18 cellular contexts compared by ENCODE assay signal in the genomic region with DNA sequence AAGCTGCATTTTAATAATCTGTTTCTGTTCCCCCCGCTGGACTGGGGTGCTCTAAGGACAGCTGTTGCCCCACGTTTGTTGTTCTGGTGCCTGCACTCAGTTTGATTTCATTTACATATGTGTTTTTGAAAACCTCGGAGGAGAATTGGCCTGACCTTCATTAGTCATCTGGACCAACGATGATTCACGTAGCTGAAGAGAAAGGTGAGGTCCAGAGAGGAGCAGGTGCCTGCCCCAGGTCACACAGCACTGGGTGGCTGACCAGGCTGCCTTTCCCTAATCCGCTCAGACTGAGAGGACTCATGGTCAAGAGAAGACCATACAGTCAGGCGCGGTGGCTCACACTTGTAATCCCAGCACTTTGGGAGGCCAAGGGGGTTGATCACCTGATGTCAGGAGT. TPM values are rescaled to one million over a fixed set of nuclear protein-coding genes. Genes with fewer than 3 reads are reported as not detected.
DNase-seq lines count a peak whose midpoint lies in the region; ATAC-seq and TF ChIP-seq lines count a peak whose summit lies in the region.
"Had no signal": no experiment of that assay in that cellular context is flagged by ENCODE, and none has a peak within 500 bp of the region (broad histone marks: within the 10 kb centered on the region; RNA-seq: fewer than 3 reads in every experiment).

No MANE protein-coding gene starts in this region.

- peaks cover 5% of the 10 kb centered on the region for H3K27me3 Mint-ChIP-seq in glutamatergic neuron (ENCODE audit: unreplicated experiment)
- H3K27me3 Mint-ChIP-seq in natural killer cell (ENCODE audit: low read depth in 2 of 2) = peaks cover 14 to 20% of the 10 kb centered on the region in 2 donors

- TF ChIP-seq CTCF in glutamatergic neuron (IDR thresholded peaks at IDR 0.05; ENCODE audit: partially characterized antibody, unreplicated experiment) (no peak), transverse colon (IDR thresholded peaks at IDR 0.05) (no peak), left lung (IDR thresholded peaks at IDR 0.05) (no peak), natural killer cell (IDR thresholded peaks at IDR 0.05) (no peak)

- H3K9me3 Mint-ChIP-seq in glutamatergic neuron (ENCODE audit: unreplicated experiment) = peaks cover 6% of the 10 kb centered on the region
- H3K9me3 Mint-ChIP-seq in natural killer cell = no peaks in the 10 kb centered on the region
- H3K9me3 Mint-ChIP-seq: activated CD4-positive, alpha-beta memory T cell treated with anti-CD3 and anti-CD28 coated beads, Interleukin-2, amount 10 ng/mL, durations not matched to agents 7 days and 5 days; dendritic cell treated with granulocyte-macrophage colony-stimulating factor and Interleukin-4, amounts not matched to agents 40 ng/mL and 50 ng/mL, for 4 days had no signal

- H3K4me3 ChIP-seq in transverse colon (no peak overlapping the region), left lung (no peak overlapping the region)

- TF ChIP-seq POLR2A in transverse colon (IDR thresholded peaks at IDR 0.05) = no peak

- H3K36me3 Mint-ChIP-seq in glutamatergic neuron (ENCODE audit: unreplicated experiment) = no peaks in the 10 kb centered on the region
- no peaks in the 10 kb centered on the region for H3K36me3 Mint-ChIP-seq in natural killer cell

- no peak for TF ChIP-seq EP300 in transverse colon (IDR thresholded peaks at IDR 0.05; ENCODE audit: low read depth)

- no peak for ATAC-seq in left lung
- ATAC-seq in natural killer cell = no peak

- intact Hi-C loops in transverse colon (cut with DNase I; ENCODE audit: low total_unique reads) = no loop called here
- intact Hi-C loops in left lung (cut with DNase I) = no loop called here
- intact Hi-C loops in natural killer cell (cut with micrococcal nuclease) = no loop called here

- peak; percentile 23 for DNase-seq in DMS53 (lab: John Stamatoyannopoulos, UW)
- no peak for DNase-seq in DMS53 treated with DMSO at 0.1 percent for 48 hours (lab: John Stamatoyannopoulos, UW; ENCODE audit: unreplicated experiment)
- peak; percentile 61 for DNase-seq in amniotic epithelial cell (ENCODE audit: low read depth)
- DNase-seq in glutamatergic neuron = no peak
- no peak for DNase-seq in transverse colon
- no peak for DNase-seq in left lung
- DNase-seq in medulla oblongata (ENCODE audit: extremely low spot score) = no peak
- DNase-seq in natural killer cell = no peak
- DNase-seq: activated CD4-positive, alpha-beta memory T cell treated with anti-CD3 and anti-CD28 coated beads, Interleukin-2, amount 10 ng/mL, durations not matched to agents 7 days and 5 days; amniotic stem cell; DMS153; hippocampal formation; NCI-H146 had no signal

- no peaks in the 10 kb centered on the region for H3K36me3 ChIP-seq in transverse colon
- no peaks in the 10 kb centered on the region for H3K36me3 ChIP-seq in left lung

- H3K9me3 ChIP-seq in transverse colon (no peaks in the 10 kb centered on the region), left lung (no peaks in the 10 kb centered on the region)

- peaks cover 7% of the 10 kb centered on the region for H3K27me3 ChIP-seq in transverse colon
- peaks cover 0 to 30% of the 10 kb centered on the region in 2 donors for H3K27me3 ChIP-seq in left lung

- H3K4me1 ChIP-seq in transverse colon = peaks cover 0 to 31% (median 11%) of the 10 kb centered on the region in 4 donors
- H3K4me1 ChIP-seq in left lung = peaks cover 0 to 2% of the 10 kb centered on the region in 2 donors

- WGBS in transverse colon (ENCODE audit: low coverage in 1 of 2), 2 donors = 89% methylated on average over 8 of the region's 8 CpGs; no CpG with 5 or more reads in 1 of the 2 donors

- H3K4me3 Mint-ChIP-seq in glutamatergic neuron (ENCODE audit: unreplicated experiment) (no peak overlapping the region), natural killer cell (no peak overlapping the region)
- H3K4me3 Mint-ChIP-seq: activated CD4-positive, alpha-beta memory T cell treated with anti-CD3 and anti-CD28 coated beads, Interleukin-2, amount 10 ng/mL, durations not matched to agents 7 days and 5 days; dendritic cell treated with granulocyte-macrophage colony-stimulating factor and Interleukin-4, amounts not matched to agents 40 ng/mL and 50 ng/mL, for 4 days had no signal

- in situ Hi-C loops in transverse colon (cut with MboI; ENCODE audit: low pct_ligation_motif_present in 1 of 4, low pct_unique_long_range_greater_than_20kb in 1 of 4, low sequenced_read_pairs in 3 of 4) = no loop called here

- H3K27ac Mint-ChIP-seq in glutamatergic neuron (ENCODE audit: unreplicated experiment) = peak overlapping the region; percentile 14
- H3K27ac Mint-ChIP-seq in natural killer cell = no peak overlapping the region
- H3K27ac Mint-ChIP-seq: activated CD4-positive, alpha-beta memory T cell treated with anti-CD3 and anti-CD28 coated beads, Interleukin-2, amount 10 ng/mL, durations not matched to agents 7 days and 5 days; dendritic cell treated with granulocyte-macrophage colony-stimulating factor and Interleukin-4, amounts not matched to agents 40 ng/mL and 50 ng/mL, for 4 days; progenitor cell of endocrine pancreas had no signal

- H3K4me1 Mint-ChIP-seq in glutamatergic neuron (ENCODE audit: low read depth, unreplicated experiment) (peaks cover 27% of the 10 kb centered on the region), natural killer cell (no peaks in the 10 kb centered on the region)

- H3K27ac ChIP-seq in transverse colon (peak overlapping the region in 3 of 4 donors; percentile 60 to 79 (median 67)), left lung (no peak overlapping the region)
- H3K27ac ChIP-seq: 22Rv1, C4-2B had no signal

RNA-seq across cellular contexts. Expression of a gene that starts 3.8 kb away (rescaled TPM):
- 4.7 TPM for total RNA-seq in glutamatergic neuron (ENCODE audit: unreplicated experiment)
- total RNA-seq in transverse colon = 1 to 10 TPM; 1.2 to 7.1 (median 2.8) TPM
- total RNA-seq in left lung = 1 to 10 TPM; 5.1 to 5.5 TPM
- total RNA-seq in natural killer cell = not detected
- total RNA-seq: activated CD4-positive, alpha-beta memory T cell treated with anti-CD3 and anti-CD28 coated beads, Interleukin-2, amount 10 ng/mL, durations not matched to agents 7 days and 5 days; NCI-H460 had no signal

RNA-seq across cellular contexts. Expression of a gene that starts 20.3 kb away (rescaled TPM):
- 24.6 TPM for total RNA-seq in glutamatergic neuron (ENCODE audit: unreplicated experiment)
- 1 to 10 TPM; 5.6 to 8.4 (median 7.0) TPM for total RNA-seq in transverse colon
- total RNA-seq in left lung = 10 to 100 TPM; 31.3 to 55.4 TPM
- total RNA-seq in natural killer cell = 10 to 100 TPM; 13.1 to 18.8 (median 16.2) TPM

RNA-seq across cellular contexts. Expression of a gene that starts 25.1 kb away (rescaled TPM):
- total RNA-seq in glutamatergic neuron (ENCODE audit: unreplicated experiment) (35.0 TPM), transverse colon (100 to 1,000 TPM; 104 to 262 (median 128) TPM), left lung (10 to 100 TPM; 36.5 to 46.0 TPM), natural killer cell (10 to 100 TPM; 13.1 to 20.4 (median 16.4) TPM)

RNA-seq across cellular contexts. Expression of a gene that starts 56.3 kb away (rescaled TPM):
- 34.5 TPM for total RNA-seq in glutamatergic neuron (ENCODE audit: unreplicated experiment)
- total RNA-seq in transverse colon = 10 to 100 TPM; 13.5 to 27.6 (median 16.8) TPM
- 10 to 100 TPM; 27.2 to 42.9 TPM for total RNA-seq in left lung
- total RNA-seq in natural killer cell = 10 to 100 TPM; 15.0 to 22.2 (median 20.6) TPM

RNA-seq across cellular contexts. Expression of a gene that starts 56.5 kb away (rescaled TPM):
- total RNA-seq in glutamatergic neuron (ENCODE audit: unreplicated experiment) = 155 TPM
- 100 to 1,000 TPM in 3 of 4 donors, 10 to 100 TPM in 1; 56.5 to 145 (median 126) TPM for total RNA-seq in transverse colon
- 100 to 1,000 TPM; 176 to 214 TPM for total RNA-seq in left lung
- total RNA-seq in natural killer cell = 100 to 1,000 TPM; 134 to 142 (median 140) TPM

Comparison
In these comparisons a context has a peak if more than half of its experiments do, and no peak if none do; other contexts are left out.
1. DNase-seq: peak in DMS53 (single experiment) and amniotic epithelial cell (single experiment); none in DMS53 treated with DMSO at 0.1 percent for 48 hours (single experiment), glutamatergic neuron (single experiment), transverse colon (single experiment), left lung (0 of 2), medulla oblongata (single experiment) and natural killer cell (single experiment).
2. H3K27ac ChIP-seq: peak in transverse colon (3 of 4); none in left lung (0 of 2).